21 cellular contexts compared by ENCODE assay signal in genomic region chr5:133933169-133933509, GRCh38. TPM values are rescaled to one million over a fixed set of nuclear protein-coding genes. Genes with fewer than 3 reads are reported as not detected.
DNase-seq lines count a peak whose midpoint lies in the region; ATAC-seq, FAIRE-seq and TF ChIP-seq lines count a peak whose summit lies in the region.
"Had no signal": no experiment of that assay in that cellular context is flagged by ENCODE, and none has a peak within 500 bp of the region (broad histone marks: within the 10 kb centered on the region; RNA-seq: fewer than 3 reads in every experiment).

No MANE protein-coding gene starts in this region.

- H3K4me3 Mint-ChIP-seq in natural killer cell treated with Interleukin-12 subunit alpha and Interleukin-12 subunit beta and Interleukin-15 and Interleukin-18, amount 100 ng/mL, for 72 hours = no peak overlapping the region
- no peak overlapping the region for H3K4me3 Mint-ChIP-seq in natural killer cell
- H3K4me3 Mint-ChIP-seq in activated T-helper 2 cell treated with anti-CD3 and anti-CD28 coated beads, Interferon-gamma antibody, Interleukin-2, Interleukin-4, amounts not matched to agents 10 μg/mL and 5 μg/mL and 100 μg/mL, durations not matched to agents 14 hours and 24 hours and 36 hours (ENCODE audit: low read depth) = no peak overlapping the region
- H3K4me3 Mint-ChIP-seq: neural crest cell had no signal

- FAIRE-seq in GM19239 (lab: Jason Lieb, UNC) = no peak
- FAIRE-seq: A549, bronchial epithelial cell, HTR-8/SVneo, keratinocyte had no signal

- DNase-seq in natural killer cell treated with Interleukin-12 subunit alpha and Interleukin-12 subunit beta and Interleukin-15 and Interleukin-18, amount 100 ng/mL, for 72 hours (ENCODE audit: low spot score) = peak; percentile 12
- DNase-seq in natural killer cell = no peak
- DNase-seq in activated T-helper 2 cell treated with anti-CD3 and anti-CD28 coated beads, Interferon-gamma antibody, Interleukin-2, Interleukin-4, amounts not matched to agents 10 μg/mL and 5 μg/mL and 100 μg/mL, durations not matched to agents 14 hours and 24 hours and 36 hours (ENCODE audit: low spot score) = no peak
- DNase-seq in GM19239 (ENCODE audit: insufficient read length, low spot score) = no peak
- no peak for DNase-seq in NCI-H526 treated with DMSO at 0.1 percent for 48 hours (lab: John Stamatoyannopoulos, UW)
- no peak for DNase-seq in erythroblast (lab: John Stamatoyannopoulos, UW)
- DNase-seq: activated CD4-positive, alpha-beta T cell treated with anti-CD3 and anti-CD28 coated beads for 48 hours; activated effector memory CD4-positive, alpha-beta T cell treated with Interleukin-2 at 50 U/mL for 16 hours; adrenal gland; COR-L47; GF-D8; NCI-H1694 treated with DMSO at 0.1 percent for 48 hours; right lobe of liver; T-helper 17 cell had no signal

- H3K4me1 Mint-ChIP-seq in natural killer cell treated with Interleukin-12 subunit alpha and Interleukin-12 subunit beta and Interleukin-15 and Interleukin-18, amount 100 ng/mL, for 72 hours (ENCODE audit: low read depth in 2 of 2) = peaks cover 9 to 14% of the 10 kb centered on the region in 2 donors
- H3K4me1 Mint-ChIP-seq in natural killer cell = peaks cover 14 to 18% of the 10 kb centered on the region in 2 donors
- peaks cover 52% of the 10 kb centered on the region for H3K4me1 Mint-ChIP-seq in activated T-helper 2 cell treated with anti-CD3 and anti-CD28 coated beads, Interferon-gamma antibody, Interleukin-2, Interleukin-4, amounts not matched to agents 10 μg/mL and 5 μg/mL and 100 μg/mL, durations not matched to agents 14 hours and 24 hours and 36 hours (ENCODE audit: low read depth)
- H3K4me1 Mint-ChIP-seq: neural crest cell had no signal

- H3K27ac Mint-ChIP-seq in natural killer cell treated with Interleukin-12 subunit alpha and Interleukin-12 subunit beta and Interleukin-15 and Interleukin-18, amount 100 ng/mL, for 72 hours = peak overlapping the region in 1 of 2 donors; percentile 41
- H3K27ac Mint-ChIP-seq in natural killer cell = no peak overlapping the region
- H3K27ac Mint-ChIP-seq in activated T-helper 2 cell treated with anti-CD3 and anti-CD28 coated beads, Interferon-gamma antibody, Interleukin-2, Interleukin-4, amounts not matched to agents 10 μg/mL and 5 μg/mL and 100 μg/mL, durations not matched to agents 14 hours and 24 hours and 36 hours = peak overlapping the region; percentile 69

- ATAC-seq in natural killer cell treated with Interleukin-12 subunit alpha and Interleukin-12 subunit beta and Interleukin-15 and Interleukin-18, amount 100 ng/mL, for 72 hours = no peak
- ATAC-seq in natural killer cell = no peak
- ATAC-seq in esophagus mucosa = peak; percentile 5
- ATAC-seq in HG02678 (IDR thresholded peaks at IDR 0.05; ENCODE audit: unreplicated experiment) = no peak
- ATAC-seq: A549 had no signal

- H3K27me3 Mint-ChIP-seq in natural killer cell treated with Interleukin-12 subunit alpha and Interleukin-12 subunit beta and Interleukin-15 and Interleukin-18, amount 100 ng/mL, for 72 hours = peaks cover 0 to 2% of the 10 kb centered on the region in 2 donors
- peaks cover 0 to 7% of the 10 kb centered on the region in 2 donors for H3K27me3 Mint-ChIP-seq in natural killer cell (ENCODE audit: low read depth in 2 of 2)
- no peaks in the 10 kb centered on the region for H3K27me3 Mint-ChIP-seq in activated T-helper 2 cell treated with anti-CD3 and anti-CD28 coated beads, Interferon-gamma antibody, Interleukin-2, Interleukin-4, amounts not matched to agents 10 μg/mL and 5 μg/mL and 100 μg/mL, durations not matched to agents 14 hours and 24 hours and 36 hours (ENCODE audit: low read depth)

- H3K36me3 Mint-ChIP-seq in natural killer cell treated with Interleukin-12 subunit alpha and Interleukin-12 subunit beta and Interleukin-15 and Interleukin-18, amount 100 ng/mL, for 72 hours = no peaks in the 10 kb centered on the region
- H3K36me3 Mint-ChIP-seq in natural killer cell = no peaks in the 10 kb centered on the region
- no peaks in the 10 kb centered on the region for H3K36me3 Mint-ChIP-seq in activated T-helper 2 cell treated with anti-CD3 and anti-CD28 coated beads, Interferon-gamma antibody, Interleukin-2, Interleukin-4, amounts not matched to agents 10 μg/mL and 5 μg/mL and 100 μg/mL, durations not matched to agents 14 hours and 24 hours and 36 hours (ENCODE audit: low read depth)

- intact Hi-C loops in natural killer cell (cut with micrococcal nuclease) = no loop called here
- intact Hi-C loops in activated T-helper 2 cell treated with anti-CD3 and anti-CD28 coated beads, Interferon-gamma antibody, Interleukin-2, Interleukin-4, amounts not matched to agents 10 μg/mL and 5 μg/mL and 100 μg/mL, durations not matched to agents 14 hours and 24 hours and 36 hours (cut with micrococcal nuclease) = loop anchor here (5.0 kb wide), 2 partner anchors 41 to 821 kb away; no protein-coding TSS in a partner anchor

- H3K9me3 Mint-ChIP-seq in natural killer cell treated with Interleukin-12 subunit alpha and Interleukin-12 subunit beta and Interleukin-15 and Interleukin-18, amount 100 ng/mL, for 72 hours = no peaks in the 10 kb centered on the region
- H3K9me3 Mint-ChIP-seq in natural killer cell = peaks cover 0 to 3% of the 10 kb centered on the region in 2 donors
- H3K9me3 Mint-ChIP-seq in activated T-helper 2 cell treated with anti-CD3 and anti-CD28 coated beads, Interferon-gamma antibody, Interleukin-2, Interleukin-4, amounts not matched to agents 10 μg/mL and 5 μg/mL and 100 μg/mL, durations not matched to agents 14 hours and 24 hours and 36 hours = no peaks in the 10 kb centered on the region
- H3K9me3 Mint-ChIP-seq: neural crest cell had no signal

- TF ChIP-seq CTCF in natural killer cell (IDR thresholded peaks at IDR 0.05) = no peak

- no peak for TF ChIP-seq POLR2A in erythroblast (IDR thresholded peaks at IDR 0.05; ENCODE audit: low read length)

RNA-seq across cellular contexts. Expression of gene C5orf15, which starts 35.3 kb away (rescaled TPM):
- 10 to 100 TPM; 16.7 to 41.6 TPM for total RNA-seq in natural killer cell treated with Interleukin-12 subunit alpha and Interleukin-12 subunit beta and Interleukin-15 and Interleukin-18, amount 100 ng/mL, for 72 hours
- total RNA-seq in natural killer cell (10 to 100 TPM; 15.2 to 19.9 (median 18.0) TPM), esophagus mucosa (14.3 TPM)
- total RNA-seq in activated T-helper 2 cell treated with anti-CD3 and anti-CD28 coated beads, Interferon-gamma antibody, Interleukin-2, Interleukin-4, amounts not matched to agents 10 μg/mL and 5 μg/mL and 100 μg/mL, durations not matched to agents 14 hours and 24 hours and 36 hours = 63.7 and 66.7 TPM in 2 replicates
